ENCODE assay signal across 18 cellular contexts in the genomic region with DNA sequence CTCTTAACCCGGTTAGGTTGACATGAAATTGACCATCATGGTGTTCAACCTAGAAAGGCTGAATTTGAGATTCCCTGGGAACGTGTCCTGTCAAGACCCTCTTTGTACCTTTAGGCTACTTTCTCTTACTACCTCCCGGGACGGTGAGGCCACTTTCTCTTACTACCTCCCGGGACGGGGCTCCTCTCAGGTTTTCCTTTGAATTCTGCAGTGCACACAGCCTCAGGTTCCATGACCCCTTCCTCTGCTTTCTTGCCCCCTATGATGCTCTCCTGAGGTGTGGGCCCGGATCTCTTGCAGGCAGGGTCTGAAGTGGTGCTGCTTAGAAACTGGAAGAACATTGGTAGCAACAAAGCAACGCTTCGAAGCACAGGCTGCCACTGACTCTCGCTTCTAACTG.
"Had no signal": no experiment of that assay in that cellular context is flagged by ENCODE, and none has a peak within 500 bp of the region (broad histone marks: within the 10 kb centered on the region; RNA-seq: fewer than 3 reads in every experiment).

No MANE protein-coding gene starts in this region.

- DNase-seq: activated CD4-positive, alpha-beta T cell treated with anti-CD3 and anti-CD28 coated beads, Interleukin-2, amount 50 U/mL, for 1 hour; activated T-cell treated with anti-CD3 and anti-CD28 coated beads, Interleukin-2, amount 50 U/mL, for 24 hours; cerebellar nuclear complex; dermis blood vessel endothelial cell; effector memory CD8-positive, alpha-beta T cell; left cardiac atrium; mesenchymal stem cell; natural killer cell; sigmoid colon; stimulated activated CD4-positive, alpha-beta T cell treated with anti-CD3 and anti-CD28 coated beads, Interleukin-4, amount 100 ng/mL, for 24 hours; T1000; uterus had no signal

- ATAC-seq: activated CD4-positive, CD25-positive, alpha-beta regulatory T cell treated with anti-CD3 and anti-CD28 coated beads, Interleukin-2, amount 50 U/mL, for 24 hours; effector memory CD8-positive, alpha-beta T cell; left cardiac atrium; natural killer cell; stimulated activated effector memory CD8-positive, alpha-beta T cell treated with anti-CD3 and anti-CD28 coated beads, Interleukin-12 subunit alpha, Interleukin-12 subunit beta, amount 100 ng/mL, for 72 hours had no signal

- H3K27ac ChIP-seq: breast epithelium, parathyroid adenoma, sigmoid colon, tibial artery, uterus had no signal

- H3K36me3 Mint-ChIP-seq: activated naive CD4-positive, alpha-beta T cell treated with anti-CD3 and anti-CD28 coated beads, Interleukin-2, amount 50 U/mL, for 24 hours; natural killer cell; stimulated activated effector memory CD8-positive, alpha-beta T cell treated with anti-CD3 and anti-CD28 coated beads, Interleukin-12 subunit alpha, Interleukin-12 subunit beta, amount 100 ng/mL, for 72 hours had no signal

- H3K9me3 Mint-ChIP-seq: activated naive CD4-positive, alpha-beta T cell treated with anti-CD3 and anti-CD28 coated beads, Interleukin-2, amount 50 U/mL, for 24 hours; activated T-cell treated with anti-CD3 and anti-CD28 coated beads, Interleukin-2, amount 50 U/mL, for 24 hours; effector memory CD8-positive, alpha-beta T cell; natural killer cell; stimulated activated effector memory CD8-positive, alpha-beta T cell treated with anti-CD3 and anti-CD28 coated beads, Interleukin-12 subunit alpha, Interleukin-12 subunit beta, amount 100 ng/mL, for 72 hours had no signal

- H3K4me3 ChIP-seq: breast epithelium, sigmoid colon, tibial artery, uterus had no signal

- H3K9ac ChIP-seq: parathyroid adenoma had no signal

- H3K36me3 ChIP-seq: breast epithelium, sigmoid colon, tibial artery, uterus had no signal

- H3K4me1 ChIP-seq: parathyroid adenoma, uterus had no signal

- H3K27me3 ChIP-seq: breast epithelium, sigmoid colon, tibial artery, uterus had no signal

- H3K4me3 Mint-ChIP-seq: activated naive CD4-positive, alpha-beta T cell treated with anti-CD3 and anti-CD28 coated beads, Interleukin-2, amount 50 U/mL, for 24 hours; activated T-cell treated with anti-CD3 and anti-CD28 coated beads, Interleukin-2, amount 50 U/mL, for 24 hours; effector memory CD8-positive, alpha-beta T cell; natural killer cell; stimulated activated effector memory CD8-positive, alpha-beta T cell treated with anti-CD3 and anti-CD28 coated beads, Interleukin-12 subunit alpha, Interleukin-12 subunit beta, amount 100 ng/mL, for 72 hours had no signal

- H3K27me3 Mint-ChIP-seq: activated naive CD4-positive, alpha-beta T cell treated with anti-CD3 and anti-CD28 coated beads, Interleukin-2, amount 50 U/mL, for 24 hours; activated T-cell treated with anti-CD3 and anti-CD28 coated beads, Interleukin-2, amount 50 U/mL, for 24 hours; effector memory CD8-positive, alpha-beta T cell had no signal

- H3K27ac Mint-ChIP-seq: activated naive CD4-positive, alpha-beta T cell treated with anti-CD3 and anti-CD28 coated beads, Interleukin-2, amount 50 U/mL, for 24 hours; activated T-cell treated with anti-CD3 and anti-CD28 coated beads, Interleukin-2, amount 50 U/mL, for 24 hours had no signal

- H3K9me3 ChIP-seq: breast epithelium, sigmoid colon, tibial artery, uterus had no signal
